ENCODE assay signal across 8 cellular contexts in the genomic region with DNA sequence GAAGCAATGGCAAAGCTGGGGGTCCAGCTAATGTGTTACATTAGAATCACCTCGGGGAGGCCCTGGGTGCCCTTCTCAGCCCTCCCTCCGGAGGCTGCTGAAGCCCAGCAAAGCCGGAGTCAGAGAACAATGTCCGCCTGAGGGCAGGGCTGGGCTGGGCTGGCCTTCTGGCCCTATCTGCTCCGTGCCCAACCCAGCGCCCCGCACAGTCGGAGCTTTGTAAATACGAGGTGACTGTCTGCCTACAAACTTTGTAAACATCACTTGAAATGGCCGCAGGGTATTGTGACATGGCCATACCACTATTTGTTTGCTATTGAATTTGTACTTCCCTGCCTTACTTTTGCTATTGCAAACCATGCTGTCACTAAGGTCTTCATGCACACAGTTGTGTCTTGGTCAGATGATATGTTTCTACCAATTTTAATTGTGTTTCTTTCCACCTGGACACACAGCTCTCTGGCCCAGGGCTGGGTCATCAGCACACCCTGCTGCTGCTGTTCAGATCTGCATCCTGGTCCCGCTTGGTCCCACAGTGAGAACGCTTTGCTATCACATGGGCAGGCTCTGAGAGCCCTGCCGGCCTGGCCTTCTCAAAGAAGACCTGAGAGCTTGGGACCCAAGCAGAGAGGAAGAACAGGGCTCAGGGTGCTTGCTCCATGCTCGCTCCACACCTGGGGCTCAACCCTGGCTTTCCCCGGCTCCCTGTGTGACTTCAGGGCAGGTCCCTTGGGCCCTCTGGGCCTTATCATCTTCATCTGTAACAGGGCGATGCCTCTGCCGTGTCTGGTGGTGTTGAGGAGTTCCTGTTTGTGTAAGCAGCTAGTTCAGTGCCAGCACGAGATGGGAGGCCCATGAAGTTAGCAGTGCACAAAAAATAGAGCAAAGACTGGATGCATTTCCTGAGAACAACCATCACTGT. TPM values are rescaled to one million over a fixed set of nuclear protein-coding genes. Genes with fewer than 3 reads are reported as not detected.
A peak's percentile ranks its signal among the peaks of the same experiment; 100 is the strongest.
DNase-seq lines count a peak whose midpoint lies in the region; ATAC-seq and TF ChIP-seq lines count a peak whose summit lies in the region.

No MANE protein-coding gene starts in this region.

- H3K4me1 Mint-ChIP-seq in activated CD4-positive, alpha-beta T cell treated with anti-CD3 and anti-CD28 coated beads for 36 hours, result peaks cover 78% of the 10 kb centered on the region

- intact Hi-C loops in activated CD4-positive, alpha-beta T cell treated with anti-CD3 and anti-CD28 coated beads for 36 hours (cut with DNase I, micrococcal nuclease), result loop anchor here (1.0 to 2.0 kb wide), 2 partner anchors 13 to 21 kb away; partner anchors contain the start of gene MRFAP1L1 (in 1 of the 2)
- intact Hi-C loops in upper lobe of right lung (cut with DNase I), result no loop called here

- no peaks in the 10 kb centered on the region for H3K9me3 ChIP-seq in upper lobe of right lung

- H3K4me3 Mint-ChIP-seq in activated CD4-positive, alpha-beta T cell treated with anti-CD3 and anti-CD28 coated beads for 36 hours, result peak overlapping the region; percentile 43

- H3K36me3 Mint-ChIP-seq in activated CD4-positive, alpha-beta T cell treated with anti-CD3 and anti-CD28 coated beads for 36 hours (ENCODE audit: low read depth), result peaks cover 18% of the 10 kb centered on the region

- peak overlapping the region; percentile 99 for H3K27ac Mint-ChIP-seq in activated CD4-positive, alpha-beta T cell treated with anti-CD3 and anti-CD28 coated beads for 36 hours

- TF ChIP-seq CTCF in upper lobe of right lung (IDR thresholded peaks at IDR 0.05), result no peak

- peak; percentile 62 for DNase-seq in activated CD4-positive, alpha-beta T cell treated with anti-CD3 and anti-CD28 coated beads for 36 hours
- DNase-seq in activated CD4-positive, alpha-beta T cell treated with anti-CD3 and anti-CD28 coated beads for 1 hour, result no peak
- DNase-seq in activated T-cell treated with anti-CD3 and anti-CD28 coated beads, Interleukin-2, amount 50 U/mL, for 1 hour, result peak; percentile 60
- DNase-seq in islet precursor cell, result peak; percentile 48
- no peak for DNase-seq in upper lobe of right lung
- no peak for DNase-seq in foreskin melanocyte

- ATAC-seq in activated CD4-positive, alpha-beta T cell treated with anti-CD3 and anti-CD28 coated beads for 36 hours, result peak; percentile 74
- ATAC-seq in upper lobe of right lung (peak; percentile 60), GM18868 (IDR thresholded peaks at IDR 0.05; ENCODE audit: unreplicated experiment) (no peak), HG03108 (IDR thresholded peaks at IDR 0.05; ENCODE audit: unreplicated experiment) (no peak)

- H3K36me3 ChIP-seq in upper lobe of right lung, result no peaks in the 10 kb centered on the region

- H3K9me3 Mint-ChIP-seq in activated CD4-positive, alpha-beta T cell treated with anti-CD3 and anti-CD28 coated beads for 36 hours (ENCODE audit: low read depth), result no peaks in the 10 kb centered on the region

- CTCF ChIA-PET in activated CD4-positive, alpha-beta T cell treated with anti-CD3 and anti-CD28 coated beads for 36 hours (lab: Charles Lee), result interaction anchor here (1.0 to 3.0 kb wide), 2 partner anchors 12 to 21 kb away, joined by 3 to 18 read pairs; a partner anchor contains a TSS

- H3K4me3 ChIP-seq in upper lobe of right lung, result no peak overlapping the region

- peak overlapping the region; percentile 72 for H3K27ac ChIP-seq in upper lobe of right lung

- H3K27me3 ChIP-seq in upper lobe of right lung, result no peaks in the 10 kb centered on the region

- H3K4me1 ChIP-seq in upper lobe of right lung, result peaks cover 24% of the 10 kb centered on the region

- POLR2A ChIA-PET in activated CD4-positive, alpha-beta T cell treated with anti-CD3 and anti-CD28 coated beads for 36 hours (lab: Charles Lee), result interaction anchor here (0.6 to 2.3 kb wide), 4 partner anchors 13 to 55 kb away, joined by 3 to 27 read pairs (median 6); partner anchors contain the start of gene MRFAP1

- H3K27me3 Mint-ChIP-seq in activated CD4-positive, alpha-beta T cell treated with anti-CD3 and anti-CD28 coated beads for 36 hours, result no peaks in the 10 kb centered on the region

RNA-seq across cellular contexts. Expression of gene S100P, which starts 2.2 kb away (rescaled TPM):
- 1 to 10 TPM; 1.9 to 2.1 TPM for total RNA-seq in activated CD4-positive, alpha-beta T cell treated with anti-CD3 and anti-CD28 coated beads for 36 hours
- 3.6 TPM for total RNA-seq in upper lobe of right lung

RNA-seq across cellular contexts. Expression of gene MRFAP1L1, which starts 13.7 kb away (rescaled TPM):
- 10 to 100 TPM; 36.4 to 45.0 TPM for total RNA-seq in activated CD4-positive, alpha-beta T cell treated with anti-CD3 and anti-CD28 coated beads for 36 hours
- 46.6 TPM for total RNA-seq in upper lobe of right lung

RNA-seq across cellular contexts. Expression of gene BLOC1S4, which starts 20.1 kb away (rescaled TPM):
- 10 to 100 TPM; 10.1 to 16.7 TPM for total RNA-seq in activated CD4-positive, alpha-beta T cell treated with anti-CD3 and anti-CD28 coated beads for 36 hours
- total RNA-seq in upper lobe of right lung, result 10.7 TPM

RNA-seq across cellular contexts. Expression of gene MRFAP1, which starts 55.4 kb away (rescaled TPM):
- total RNA-seq in activated CD4-positive, alpha-beta T cell treated with anti-CD3 and anti-CD28 coated beads for 36 hours, result 100 to 1,000 TPM in 1 of 2 experiments, 10 to 100 TPM in 1; 66.8 to 122 TPM
- total RNA-seq in upper lobe of right lung, result 235 TPM

Comparison
In these comparisons a context has a peak if more than half of its experiments do, and no peak if none do; other contexts are left out.
1. DNase-seq: peak in activated CD4-positive, alpha-beta T cell treated with anti-CD3 and anti-CD28 coated beads for 36 hours (single experiment), activated T-cell treated with anti-CD3 and anti-CD28 coated beads, Interleukin-2, amount 50 U/mL, for 1 hour (single experiment) and islet precursor cell (single experiment); none in activated CD4-positive, alpha-beta T cell treated with anti-CD3 and anti-CD28 coated beads for 1 hour (single experiment), upper lobe of right lung (single experiment) and foreskin melanocyte (single experiment).
2. ATAC-seq: peak in activated CD4-positive, alpha-beta T cell treated with anti-CD3 and anti-CD28 coated beads for 36 hours (single experiment) and upper lobe of right lung (single experiment); none in GM18868 (single experiment) and HG03108 (single experiment).